Comparison of ENCODE assay signal across 1 cellular context in the genomic region with DNA sequence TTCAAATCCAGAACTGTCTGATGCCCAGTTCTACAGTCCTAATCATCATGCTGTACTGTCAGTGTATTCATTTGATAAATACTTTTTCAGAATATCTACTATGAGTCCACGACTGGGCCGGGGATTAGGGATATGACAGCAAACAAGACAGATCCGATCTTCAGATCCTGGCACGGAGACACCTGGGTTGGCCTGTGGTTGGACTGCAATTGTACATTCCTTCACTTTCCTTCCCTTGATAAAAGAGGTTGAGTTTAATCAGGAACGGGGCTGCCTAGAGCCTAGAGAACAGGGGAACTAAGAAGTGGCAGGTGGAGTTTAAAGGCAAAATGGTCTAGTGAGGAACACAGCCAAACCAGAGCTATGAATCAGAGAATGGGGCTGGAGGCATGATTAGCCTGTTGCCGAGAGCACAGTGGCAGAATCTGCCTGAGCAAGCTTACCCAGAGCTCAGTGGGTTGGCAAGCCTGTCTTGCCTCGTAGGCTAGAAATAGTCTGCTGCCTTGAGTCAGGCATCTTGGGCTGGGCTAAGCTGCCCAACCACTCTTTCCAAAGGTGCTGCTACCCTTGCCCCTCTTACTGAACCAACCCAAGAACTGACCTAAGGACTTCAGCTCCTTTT.
TF ChIP-seq lines count a peak whose summit lies in the region.

No MANE protein-coding gene starts in this region.

TF ChIP-seq in HepG2, 621 proteins besides CTCF, POLR2A, EP300 and RAD21 (continued from another document):
- TF ChIP-seq, protein P1, sequence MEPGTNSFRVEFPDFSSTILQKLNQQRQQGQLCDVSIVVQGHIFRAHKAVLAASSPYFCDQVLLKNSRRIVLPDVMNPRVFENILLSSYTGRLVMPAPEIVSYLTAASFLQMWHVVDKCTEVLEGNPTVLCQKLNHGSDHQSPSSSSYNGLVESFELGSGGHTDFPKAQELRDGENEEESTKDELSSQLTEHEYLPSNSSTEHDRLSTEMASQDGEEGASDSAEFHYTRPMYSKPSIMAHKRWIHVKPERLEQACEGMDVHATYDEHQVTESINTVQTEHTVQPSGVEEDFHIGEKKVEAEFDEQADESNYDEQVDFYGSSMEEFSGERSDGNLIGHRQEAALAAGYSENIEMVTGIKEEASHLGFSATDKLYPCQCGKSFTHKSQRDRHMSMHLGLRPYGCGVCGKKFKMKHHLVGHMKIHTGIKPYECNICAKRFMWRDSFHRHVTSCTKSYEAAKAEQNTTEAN (CRISPR knock-in tag; conservative IDR thresholded peaks at IDR 0.05) = no peak
- TF ChIP-seq ZNF605 (CRISPR knock-in tag; IDR thresholded peaks at IDR 0.05) (no peak), ASH2L (IDR thresholded peaks at IDR 0.05; ENCODE audit: insufficient read length, low read depth, low read length) (no peak), FOXA3 (CRISPR knock-in tag; IDR thresholded peaks at IDR 0.05) (no peak), ZNF446 (CRISPR knock-in tag; IDR thresholded peaks at IDR 0.05) (no peak), MATR3 (CRISPR knock-in tag; IDR thresholded peaks at IDR 0.05) (no peak), MXD4 (CRISPR knock-in tag; IDR thresholded peaks at IDR 0.05) (no peak), ZNF792 (CRISPR knock-in tag; IDR thresholded peaks at IDR 0.05) (no peak), SMAD9 (CRISPR knock-in tag; IDR thresholded peaks at IDR 0.05) (no peak)
- TF ChIP-seq, protein P2, sequence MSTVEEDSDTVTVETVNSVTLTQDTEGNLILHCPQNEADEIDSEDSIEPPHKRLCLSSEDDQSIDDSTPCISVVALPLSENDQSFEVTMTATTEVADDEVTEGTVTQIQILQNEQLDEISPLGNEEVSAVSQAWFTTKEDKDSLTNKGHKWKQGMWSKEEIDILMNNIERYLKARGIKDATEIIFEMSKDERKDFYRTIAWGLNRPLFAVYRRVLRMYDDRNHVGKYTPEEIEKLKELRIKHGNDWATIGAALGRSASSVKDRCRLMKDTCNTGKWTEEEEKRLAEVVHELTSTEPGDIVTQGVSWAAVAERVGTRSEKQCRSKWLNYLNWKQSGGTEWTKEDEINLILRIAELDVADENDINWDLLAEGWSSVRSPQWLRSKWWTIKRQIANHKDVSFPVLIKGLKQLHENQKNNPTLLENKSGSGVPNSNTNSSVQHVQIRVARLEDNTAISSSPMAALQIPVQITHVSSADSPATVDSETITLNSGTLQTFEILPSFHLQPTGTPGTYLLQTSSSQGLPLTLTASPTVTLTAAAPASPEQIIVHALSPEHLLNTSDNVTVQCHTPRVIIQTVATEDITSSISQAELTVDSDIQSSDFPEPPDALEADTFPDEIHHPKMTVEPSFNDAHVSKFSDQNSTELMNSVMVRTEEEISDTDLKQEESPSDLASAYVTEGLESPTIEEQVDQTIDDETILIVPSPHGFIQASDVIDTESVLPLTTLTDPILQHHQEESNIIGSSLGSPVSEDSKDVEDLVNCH (CRISPR knock-in tag; IDR thresholded peaks at IDR 0.05) = no peak
